27 cellular contexts compared by ENCODE assay signal in genomic region chr10:22784668-22785067, GRCh38.
"Had no signal": no experiment of that assay in that cellular context is flagged by ENCODE, and none has a peak within 500 bp of the region (broad histone marks: within the 10 kb centered on the region; RNA-seq: fewer than 3 reads in every experiment).

No MANE protein-coding gene starts in this region.

- ATAC-seq: left colon; left lung; lower lobe of right lung; natural killer cell; right cardiac atrium; sciatic nerve; stimulated activated memory B cell treated with anti-CD40 and anti-IgM and Interleukin-4, amounts not matched to agents 10 μg/mL and 1 μg/mL and 100 μg/mL, for 72 hours; stimulated activated naive CD8-positive, alpha-beta T cell treated with anti-CD3 and anti-CD28 coated beads, Interleukin-15, amount 100 ng/mL, for 72 hours had no signal

- H3K27me3 ChIP-seq: neural progenitor cell, neutrophil, spleen, tibial nerve, uterus had no signal

- H3K4me3 ChIP-seq: left lung, lower lobe of right lung, neural progenitor cell, prostate gland, skin epidermis, spleen, tibial nerve, uterus had no signal

- H3K9me3 ChIP-seq: left lung, lower lobe of right lung, neutrophil, prostate gland, spleen, uterus had no signal

- H2AFZ ChIP-seq: neural progenitor cell, parathyroid adenoma had no signal

- H3K4me1 ChIP-seq: left lung, lower lobe of right lung, neural progenitor cell, parathyroid adenoma, prostate gland, uterus had no signal

- H3K79me2 ChIP-seq: parathyroid adenoma had no signal

- DNase-seq: hippocampal formation; kidney; left colon; left lung; lower lobe of right lung; mammary epithelial cell; mesenchymal stem cell; naive B cell; natural killer cell; nephron progenitor cell; occipital lobe; retina; right cardiac atrium; spleen; stimulated activated CD4-positive, alpha-beta T cell treated with anti-CD3 and anti-CD28 coated beads, Interleukin-4, amount 100 ng/mL, for 24 hours; stimulated activated naive CD4-positive, alpha-beta T cell treated with Interleukin-2 at 50 U/mL for 16 hours; stimulated activated naive CD8-positive, alpha-beta T cell treated with anti-CD3 and anti-CD28 coated beads, Interleukin-15, amount 100 ng/mL, for 72 hours; substantia nigra; uterus had no signal

- H3K4me2 ChIP-seq: neural progenitor cell had no signal

- H3K9ac ChIP-seq: neural progenitor cell, parathyroid adenoma had no signal

- H3K27ac ChIP-seq: left lung, lower lobe of right lung, neural progenitor cell, neutrophil, parathyroid adenoma, prostate gland, skin epidermis, spleen, tibial nerve, uterus had no signal

- H3K36me3 ChIP-seq: left lung, lower lobe of right lung, neural progenitor cell, neutrophil, prostate gland, spleen, tibial nerve, uterus had no signal
